ENCODE assay signal across 25 cellular contexts in genomic region chr10:11311027-11311426, GRCh38.
DNase-seq lines count a peak whose midpoint lies in the region; ATAC-seq and TF ChIP-seq lines count a peak whose summit lies in the region.
"Had no signal": no experiment of that assay in that cellular context is flagged by ENCODE, and none has a peak within 500 bp of the region (broad histone marks: within the 10 kb centered on the region; RNA-seq: fewer than 3 reads in every experiment).

No MANE protein-coding gene starts in this region.

- intact Hi-C loops in activated CD4-positive, alpha-beta T cell treated with anti-CD3 and anti-CD28 coated beads for 36 hours (cut with DNase I, micrococcal nuclease) = no loop called here
- intact Hi-C loops in CD8-positive, alpha-beta T cell (cut with DNase I, micrococcal nuclease) = no loop called here
- intact Hi-C loops in natural killer cell (cut with micrococcal nuclease) = no loop called here

- POLR2A ChIA-PET in activated CD4-positive, alpha-beta T cell treated with anti-CD3 and anti-CD28 coated beads for 36 hours (lab: Charles Lee) = no interaction called here
- POLR2A ChIA-PET in CD8-positive, alpha-beta T cell (lab: Charles Lee) = no interaction called here

- CTCF ChIA-PET in activated CD4-positive, alpha-beta T cell treated with anti-CD3 and anti-CD28 coated beads for 36 hours (lab: Charles Lee) = interaction anchor here (1.1 to 1.4 kb wide), 2 partner anchors 10 to 15 kb away, joined by 3 read pairs; no protein-coding TSS in a partner anchor
- CTCF ChIA-PET in CD8-positive, alpha-beta T cell (lab: Charles Lee) = no interaction called here

- H3K9me3 Mint-ChIP-seq in activated CD4-positive, alpha-beta T cell treated with anti-CD3 and anti-CD28 coated beads for 36 hours (ENCODE audit: low read depth) = peaks cover 24% of the 10 kb centered on the region
- H3K9me3 Mint-ChIP-seq in CD8-positive, alpha-beta T cell = peaks cover 15% of the 10 kb centered on the region
- peaks cover 21% of the 10 kb centered on the region for H3K9me3 Mint-ChIP-seq in activated naive CD8-positive, alpha-beta T cell treated with anti-CD3 and anti-CD28 coated beads for 36 hours
- H3K9me3 Mint-ChIP-seq in natural killer cell = peaks cover 0 to 4% of the 10 kb centered on the region in 2 donors

- peaks cover 54% of the 10 kb centered on the region for H3K36me3 ChIP-seq in CD8-positive, alpha-beta T cell (ENCODE audit: insufficient read depth, low read length)

- no peaks in the 10 kb centered on the region for H3K27me3 ChIP-seq in CD8-positive, alpha-beta T cell (ENCODE audit: insufficient read depth, low read length)
- H3K27me3 ChIP-seq: esophagus squamous epithelium, foreskin keratinocyte, heart right ventricle had no signal

- no peak for TF ChIP-seq CTCF in CD8-positive, alpha-beta T cell (IDR thresholded peaks at IDR 0.05)
- no peak for TF ChIP-seq CTCF in natural killer cell (IDR thresholded peaks at IDR 0.05)

- peak; percentile 36 for ATAC-seq in activated CD4-positive, alpha-beta T cell treated with anti-CD3 and anti-CD28 coated beads for 36 hours
- ATAC-seq in CD8-positive, alpha-beta T cell = no peak
- ATAC-seq in natural killer cell (no peak), GM18519 (IDR thresholded peaks at IDR 0.05; ENCODE audit: low FRiP score, unreplicated experiment) (no peak), HG03342 (IDR thresholded peaks at IDR 0.05; ENCODE audit: unreplicated experiment) (no peak)
- ATAC-seq: foreskin keratinocyte, heart right ventricle had no signal

- H3K4me3 ChIP-seq in CD8-positive, alpha-beta T cell (ENCODE audit: low read depth, low read length) = no peak overlapping the region
- H3K4me3 ChIP-seq: esophagus squamous epithelium, heart right ventricle had no signal

- peaks cover 62% of the 10 kb centered on the region for H3K4me1 Mint-ChIP-seq in activated CD4-positive, alpha-beta T cell treated with anti-CD3 and anti-CD28 coated beads for 36 hours
- H3K4me1 Mint-ChIP-seq in CD8-positive, alpha-beta T cell (ENCODE audit: low read depth) = peaks cover 51% of the 10 kb centered on the region
- H3K4me1 Mint-ChIP-seq in activated naive CD8-positive, alpha-beta T cell treated with anti-CD3 and anti-CD28 coated beads for 36 hours = peaks cover 38% of the 10 kb centered on the region
- peaks cover 79 to 81% of the 10 kb centered on the region in 2 donors for H3K4me1 Mint-ChIP-seq in natural killer cell
- H3K4me1 Mint-ChIP-seq: brain had no signal

- no peak overlapping the region for H3K4me3 Mint-ChIP-seq in activated CD4-positive, alpha-beta T cell treated with anti-CD3 and anti-CD28 coated beads for 36 hours
- no peak overlapping the region for H3K4me3 Mint-ChIP-seq in CD8-positive, alpha-beta T cell
- H3K4me3 Mint-ChIP-seq in activated naive CD8-positive, alpha-beta T cell treated with anti-CD3 and anti-CD28 coated beads for 36 hours = no peak overlapping the region
- no peak overlapping the region for H3K4me3 Mint-ChIP-seq in natural killer cell
- H3K4me3 Mint-ChIP-seq: brain, nephron progenitor cell had no signal

- no peak overlapping the region for H3K27ac ChIP-seq in CD8-positive, alpha-beta T cell (ENCODE audit: low read depth, low read length)
- H3K27ac ChIP-seq: 22Rv1, C4-2B, esophagus squamous epithelium, foreskin keratinocyte, heart right ventricle had no signal

- H3K9me3 ChIP-seq in CD8-positive, alpha-beta T cell (ENCODE audit: low read length) = peaks cover 6% of the 10 kb centered on the region

- peaks cover 89% of the 10 kb centered on the region for H3K36me3 Mint-ChIP-seq in activated CD4-positive, alpha-beta T cell treated with anti-CD3 and anti-CD28 coated beads for 36 hours (ENCODE audit: low read depth)
- peaks cover 97% of the 10 kb centered on the region for H3K36me3 Mint-ChIP-seq in CD8-positive, alpha-beta T cell
- peaks cover 88% of the 10 kb centered on the region for H3K36me3 Mint-ChIP-seq in activated naive CD8-positive, alpha-beta T cell treated with anti-CD3 and anti-CD28 coated beads for 36 hours
- peaks cover 67% of the 10 kb centered on the region for H3K36me3 Mint-ChIP-seq in natural killer cell

- no peaks in the 10 kb centered on the region for H3K4me1 ChIP-seq in CD8-positive, alpha-beta T cell (ENCODE audit: insufficient read depth, low read length)
- H3K4me1 ChIP-seq: esophagus squamous epithelium, foreskin keratinocyte had no signal

- DNase-seq in activated CD4-positive, alpha-beta T cell treated with anti-CD3 and anti-CD28 coated beads for 36 hours = no peak
- DNase-seq in activated CD4-positive, alpha-beta T cell treated with anti-CD3 and anti-CD28 coated beads for 48 hours = no peak
- no peak for DNase-seq in CD8-positive, alpha-beta T cell
- no peak for DNase-seq in activated naive CD8-positive, alpha-beta T cell treated with anti-CD3 and anti-CD28 coated beads for 36 hours
- DNase-seq in natural killer cell = no peak
- DNase-seq in stimulated activated CD4-positive, alpha-beta T cell treated with anti-CD3 and anti-CD28 coated beads, Interleukin-4, amount 100 ng/mL, for 1 hour = no peak
- DNase-seq: esophagus squamous epithelium; foreskin keratinocyte; heart right ventricle; kidney; midbrain; NCI-H1417 treated with DMSO at 0.1 percent for 48 hours; NCI-H2081; NCI-H2227 treated with DMSO at 0.1 percent for 48 hours; NCI-H526 treated with DMSO at 0.1 percent for 48 hours; nephron progenitor cell; NK-92 treated with Interleukin-12 subunit alpha and Interleukin-12 subunit beta, amount 100 ng/mL, for 24 hours; stimulated activated CD4-positive, alpha-beta T cell treated with anti-CD3 and anti-CD28 coated beads, Interleukin-4, amount 100 ng/mL, for 4 hours; substantia nigra; trophoblast cell had no signal

- H3K27ac Mint-ChIP-seq in activated CD4-positive, alpha-beta T cell treated with anti-CD3 and anti-CD28 coated beads for 36 hours = peak overlapping the region; percentile 58
- peak overlapping the region; percentile 84 for H3K27ac Mint-ChIP-seq in CD8-positive, alpha-beta T cell
- peak overlapping the region; percentile 54 for H3K27ac Mint-ChIP-seq in activated naive CD8-positive, alpha-beta T cell treated with anti-CD3 and anti-CD28 coated beads for 36 hours
- H3K27ac Mint-ChIP-seq in natural killer cell = peak overlapping the region; percentile 83 to 92
- H3K27ac Mint-ChIP-seq: brain, nephron progenitor cell had no signal

- H3K27me3 Mint-ChIP-seq in activated CD4-positive, alpha-beta T cell treated with anti-CD3 and anti-CD28 coated beads for 36 hours = no peaks in the 10 kb centered on the region
- no peaks in the 10 kb centered on the region for H3K27me3 Mint-ChIP-seq in CD8-positive, alpha-beta T cell (ENCODE audit: low read depth)
- no peaks in the 10 kb centered on the region for H3K27me3 Mint-ChIP-seq in activated naive CD8-positive, alpha-beta T cell treated with anti-CD3 and anti-CD28 coated beads for 36 hours
- H3K27me3 Mint-ChIP-seq in natural killer cell (ENCODE audit: low read depth in 2 of 2) = no peaks in the 10 kb centered on the region
- H3K27me3 Mint-ChIP-seq: brain had no signal
